11 cellular contexts compared by ENCODE assay signal in the genomic region with DNA sequence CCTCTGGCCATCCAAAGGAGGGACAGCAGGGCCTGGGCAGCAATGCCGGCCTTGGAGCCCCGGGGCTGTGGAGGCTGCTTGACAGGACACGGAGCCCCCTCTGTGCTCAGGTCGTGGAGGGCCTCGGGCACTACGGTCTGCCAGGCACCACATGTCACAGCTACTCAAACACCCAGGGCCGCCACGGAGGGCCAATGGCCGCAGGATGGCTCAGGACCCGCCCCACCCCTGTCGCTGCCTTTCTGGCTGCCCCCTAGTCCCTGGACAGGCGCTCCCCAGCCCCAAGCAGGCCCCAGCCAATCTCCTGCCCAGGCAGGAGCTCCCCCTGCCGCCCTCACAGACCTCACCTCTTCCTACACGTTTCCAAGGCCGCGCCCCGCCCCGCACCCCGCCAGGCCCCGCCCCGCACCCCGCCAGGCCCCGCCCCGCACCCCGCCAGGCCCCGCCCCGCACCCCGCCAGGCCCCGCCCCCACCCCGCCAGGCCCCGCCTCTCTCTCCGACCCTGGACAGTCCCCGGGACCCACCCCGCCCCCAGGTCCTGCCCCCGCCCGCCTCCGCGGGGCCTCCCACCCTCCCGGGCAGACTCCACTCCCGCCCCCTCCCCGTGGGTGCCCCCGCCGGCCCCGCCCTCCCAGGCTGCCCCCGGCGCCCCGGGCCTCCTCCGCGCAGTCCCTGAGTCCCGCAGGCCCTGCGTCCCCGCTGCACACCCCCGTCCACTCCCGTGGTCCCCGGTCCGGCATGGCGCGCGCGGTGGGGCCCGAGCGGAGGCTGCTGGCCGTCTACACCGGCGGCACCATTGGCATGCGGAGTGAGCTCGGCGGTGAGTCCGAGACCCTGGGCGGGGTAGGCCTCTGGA. TPM values are rescaled to one million over a fixed set of nuclear protein-coding genes. Genes with fewer than 3 reads are reported as not detected.
A peak's percentile ranks its signal among the peaks of the same experiment; 100 is the strongest.
DNase-seq lines count a peak whose midpoint lies in the region; ATAC-seq and TF ChIP-seq lines count a peak whose summit lies in the region.
"Had no signal": no experiment of that assay in that cellular context is flagged by ENCODE, and none has a peak within 500 bp of the region (broad histone marks: within the 10 kb centered on the region; RNA-seq: fewer than 3 reads in every experiment).

ASPG (plus strand) TSS at position 669 of the 857 bp plus-strand sequence; CDS start at position 740, 71 bp downstream.

- intact Hi-C loops in thyroid gland (cut with DNase I) = no loop called here

- H3K4me3 ChIP-seq in iPS-18c (ENCODE audit: insufficient read depth, low read depth, low read length) (peak within 1 kb of the TSS; percentile 40; the same call in 1 of the 2 replicates), thyroid gland (replicated peaks in 1 of 3) (peak within 1 kb of the TSS in 1 of 3 donors; percentile 23)

- peaks cover 9 to 21% of the 10 kb centered on the region in 2 donors for H3K4me1 ChIP-seq in thyroid gland

- peaks cover 2% of the 10 kb centered on the region for H3K4me1 Mint-ChIP-seq in activated T-cell treated with anti-CD3 and anti-CD28 coated beads, Interleukin-2, amount 50 U/mL, for 4 hours (ENCODE audit: low read depth)
- H3K4me1 Mint-ChIP-seq in stimulated activated effector memory CD8-positive, alpha-beta T cell treated with anti-CD3 and anti-CD28 coated beads, Interleukin-12 subunit alpha, Interleukin-12 subunit beta, amount 100 ng/mL, for 72 hours = no peaks in the 10 kb centered on the region
- H3K4me1 Mint-ChIP-seq: memory B cell had no signal

- no peak within 1 kb of the TSS for H3K27ac ChIP-seq in thyroid gland

- H3K36me3 Mint-ChIP-seq in activated T-cell treated with anti-CD3 and anti-CD28 coated beads, Interleukin-2, amount 50 U/mL, for 4 hours (ENCODE audit: insufficient read depth) = no peaks in the 10 kb centered on the region
- no peaks in the 10 kb centered on the region for H3K36me3 Mint-ChIP-seq in stimulated activated effector memory CD8-positive, alpha-beta T cell treated with anti-CD3 and anti-CD28 coated beads, Interleukin-12 subunit alpha, Interleukin-12 subunit beta, amount 100 ng/mL, for 72 hours
- H3K36me3 Mint-ChIP-seq: memory B cell had no signal

- ATAC-seq in activated T-cell treated with anti-CD3 and anti-CD28 coated beads, Interleukin-2, amount 50 U/mL, for 4 hours = peak; percentile 44 to 60
- peak; percentile 46 for ATAC-seq in stimulated activated effector memory CD8-positive, alpha-beta T cell treated with anti-CD3 and anti-CD28 coated beads, Interleukin-12 subunit alpha, Interleukin-12 subunit beta, amount 100 ng/mL, for 72 hours

- 51 to 53% methylated on average over 6 to 11 of the region's 70 CpGs for WGBS in thyroid gland, 2 donors

- H3K27me3 Mint-ChIP-seq in activated T-cell treated with anti-CD3 and anti-CD28 coated beads, Interleukin-2, amount 50 U/mL, for 4 hours (ENCODE audit: low read depth) = peaks cover 22% of the 10 kb centered on the region

- TF ChIP-seq POLR2A in thyroid gland (IDR thresholded peaks at IDR 0.05) = no peak

- no peaks in the 10 kb centered on the region for H3K36me3 ChIP-seq in thyroid gland

- DNase-seq in SKM-1 treated with dmso at 0.1 percent for 144 hours (lab: John Stamatoyannopoulos, UW; ENCODE audit: unreplicated experiment) (peak; percentile 5), SKM-1 (lab: John Stamatoyannopoulos, UW; ENCODE audit: unreplicated experiment) (no peak), DMS 273 treated with DMSO at 0.1 percent for 48 hours (lab: John Stamatoyannopoulos, UW) (no peak), DMS153 (lab: John Stamatoyannopoulos, UW) (no peak), thyroid gland (no peak)
- no peak for DNase-seq in activated T-cell treated with anti-CD3 and anti-CD28 coated beads, Interleukin-2, amount 50 U/mL, for 4 hours
- no peak for DNase-seq in stimulated activated effector memory CD8-positive, alpha-beta T cell treated with anti-CD3 and anti-CD28 coated beads, Interleukin-12 subunit alpha, Interleukin-12 subunit beta, amount 100 ng/mL, for 72 hours (ENCODE audit: low spot score in 2 of 2)
- DNase-seq: T-helper 9 cell had no signal

- TF ChIP-seq CTCF in thyroid gland (IDR thresholded peaks at IDR 0.05) = no peak

- H3K9me3 Mint-ChIP-seq in activated T-cell treated with anti-CD3 and anti-CD28 coated beads, Interleukin-2, amount 50 U/mL, for 4 hours = no peaks in the 10 kb centered on the region
- H3K9me3 Mint-ChIP-seq in stimulated activated effector memory CD8-positive, alpha-beta T cell treated with anti-CD3 and anti-CD28 coated beads, Interleukin-12 subunit alpha, Interleukin-12 subunit beta, amount 100 ng/mL, for 72 hours = no peaks in the 10 kb centered on the region
- H3K9me3 Mint-ChIP-seq: memory B cell had no signal

- H3K27ac Mint-ChIP-seq in stimulated activated effector memory CD8-positive, alpha-beta T cell treated with anti-CD3 and anti-CD28 coated beads, Interleukin-12 subunit alpha, Interleukin-12 subunit beta, amount 100 ng/mL, for 72 hours = no peak within 1 kb of the TSS
- H3K27ac Mint-ChIP-seq: memory B cell had no signal

- H3K9me3 ChIP-seq in iPS-18c (ENCODE audit: control insufficient read depth, insufficient read depth, low read length) (no peaks in the 10 kb centered on the region), thyroid gland (no peaks in the 10 kb centered on the region)

- no peaks in the 10 kb centered on the region for H3K27me3 ChIP-seq in thyroid gland

- H3K4me3 Mint-ChIP-seq in activated T-cell treated with anti-CD3 and anti-CD28 coated beads, Interleukin-2, amount 50 U/mL, for 4 hours = peak within 1 kb of the TSS; percentile 21
- peak within 1 kb of the TSS; percentile 17 for H3K4me3 Mint-ChIP-seq in stimulated activated effector memory CD8-positive, alpha-beta T cell treated with anti-CD3 and anti-CD28 coated beads, Interleukin-12 subunit alpha, Interleukin-12 subunit beta, amount 100 ng/mL, for 72 hours
- H3K4me3 Mint-ChIP-seq: memory B cell had no signal

RNA-seq across cellular contexts. Expression of gene ASPG, which starts in this region (rescaled TPM):
- total RNA-seq in activated T-cell treated with anti-CD3 and anti-CD28 coated beads, Interleukin-2, amount 50 U/mL, for 4 hours = under 1 TPM in 1 of 3 donors, not detected in 2; 0.19 TPM
- 10 to 100 TPM in 2 of 4 donors, 1 to 10 TPM in 2; 7.5 to 24.0 (median 15.2) TPM for total RNA-seq in thyroid gland
- total RNA-seq: A172 had no signal

Comparison
In these comparisons a context has a peak if more than half of its experiments do, and no peak if none do; other contexts are left out.
1. RNA of gene ASPG (total RNA-seq): 7.5 to 24.0 TPM in thyroid gland; 0.19 TPM in activated T-cell treated with anti-CD3 and anti-CD28 coated beads, Interleukin-2, amount 50 U/mL, for 4 hours; every median in the first group is over 4 times any median in the second.
2. Peak in ATAC-seq in activated T-cell treated with anti-CD3 and anti-CD28 coated beads, Interleukin-2, amount 50 U/mL, for 4 hours; RNA of the gene not detected or under 1 TPM.